Comparison of ENCODE assay signal across 9 cellular contexts in genomic region chr19:7670150-7670784, GRCh38. TPM values are rescaled to one million over a fixed set of nuclear protein-coding genes. Genes with fewer than 3 reads are reported as not detected.
A peak's percentile ranks its signal among the peaks of the same experiment; 100 is the strongest.
DNase-seq lines count a peak whose midpoint lies in the region; ATAC-seq and TF ChIP-seq lines count a peak whose summit lies in the region.
"Had no signal": no experiment of that assay in that cellular context is flagged by ENCODE, and none has a peak within 500 bp of the region (broad histone marks: within the 10 kb centered on the region; RNA-seq: fewer than 3 reads in every experiment).

No MANE protein-coding gene starts in this region.

- CTCF ChIA-PET in PC-3 (lab: Charles Lee): interaction anchor here (1.2 kb wide), 1 partner anchor 11 kb away, joined by 5 read pairs; the partner anchor contains the start of gene TRAPPC5

- 1% methylated on average over 18 of the region's 43 CpGs; no CpG with 5 or more reads in 1 of the 2 donors for WGBS in gastroesophageal sphincter (ENCODE audit: low coverage in 1 of 2), 2 donors

- H3K4me3 Mint-ChIP-seq in effector memory CD8-positive, alpha-beta T cell: peak overlapping the region in 1 of 2 donors; percentile 19

- H3K36me3 Mint-ChIP-seq in effector memory CD8-positive, alpha-beta T cell (ENCODE audit: insufficient read depth): peaks cover 7% of the 10 kb centered on the region

- ATAC-seq in PC-3 (no peak), GM21619 (IDR thresholded peaks at IDR 0.05; ENCODE audit: unreplicated experiment) (no peak), gastroesophageal sphincter (no peak)
- peak; percentile 72 for ATAC-seq in effector memory CD8-positive, alpha-beta T cell (replicated peaks)

- no peak overlapping the region for H3K4me3 ChIP-seq in PC-3 (ENCODE audit: low read length)
- no peak overlapping the region for H3K4me3 ChIP-seq in gastroesophageal sphincter

- POLR2A ChIA-PET in PC-3 (lab: Charles Lee; ENCODE audit: unreplicated experiment): no interaction called here

- H3K9me2 ChIP-seq in PC-3 (replicated peaks; ENCODE audit: low read length): no peaks in the 10 kb centered on the region

- H3K27me3 Mint-ChIP-seq in effector memory CD8-positive, alpha-beta T cell: peaks cover 64 to 81% of the 10 kb centered on the region in 2 donors

- H2AFZ ChIP-seq in PC-3 (ENCODE audit: low read length): 0 out of 2 replicates have a peak overlapping the region, but pooled peaks have one; percentile 30

- H3K27ac ChIP-seq in PC-3 (ENCODE audit: low read length) (no peak overlapping the region), gastroesophageal sphincter (no peak overlapping the region)

- no peak overlapping the region for H3K9ac ChIP-seq in PC-3 (ENCODE audit: low read length)

- no peak for TF ChIP-seq EP300 in gastroesophageal sphincter (IDR thresholded peaks at IDR 0.05)

- H3K79me2 ChIP-seq in PC-3 (ENCODE audit: low read length): no peaks in the 10 kb centered on the region

- no peaks in the 10 kb centered on the region for H3F3A ChIP-seq in PC-3 (ENCODE audit: low read length, unreplicated experiment)

- H4K20me1 ChIP-seq in PC-3 (ENCODE audit: low read length): no peaks in the 10 kb centered on the region

- H3K9me3 ChIP-seq in PC-3 (ENCODE audit: low read length) (no peaks in the 10 kb centered on the region), gastroesophageal sphincter (peaks cover 0 to 7% (median 0%) of the 10 kb centered on the region in 3 donors)

- no peak for TF ChIP-seq POLR2A in gastroesophageal sphincter (IDR thresholded peaks at IDR 0.05)

- H3K36me3 ChIP-seq in PC-3 (ENCODE audit: low read depth, low read length) (no peaks in the 10 kb centered on the region), gastroesophageal sphincter (no peaks in the 10 kb centered on the region)

- DNase-seq in NCI-H2196 (lab: John Stamatoyannopoulos, UW; ENCODE audit: unreplicated experiment): peak; percentile 39
- DNase-seq in NCI-H2196 treated with DMSO at 0.1 percent for 48 hours (lab: John Stamatoyannopoulos, UW; ENCODE audit: unreplicated experiment): no peak
- DNase-seq in PC-3: no peak
- no peak for DNase-seq in effector memory CD8-positive, alpha-beta T cell
- peak; percentile 24 for DNase-seq in putamen (ENCODE audit: low spot score)
- DNase-seq in NCI-H2171 (lab: John Stamatoyannopoulos, UW): no peak

- no peak overlapping the region for H3K27ac Mint-ChIP-seq in effector memory CD8-positive, alpha-beta T cell

- TF ChIP-seq CTCF in PC-3 (conservative IDR thresholded peaks at IDR 0.05; ENCODE audit: low read depth, low read length): no peak
- TF ChIP-seq CTCF in gastroesophageal sphincter (IDR thresholded peaks at IDR 0.05): no peak

- H3K4me2 ChIP-seq in PC-3 (ENCODE audit: low read length): no peak overlapping the region

- intact Hi-C loops in PC-3 (cut with micrococcal nuclease): no loop called here

- H3K9me3 Mint-ChIP-seq in effector memory CD8-positive, alpha-beta T cell: no peaks in the 10 kb centered on the region

- peaks cover 8% of the 10 kb centered on the region; the same call in 1 of the 2 replicates for H3K27me3 ChIP-seq in PC-3 (ENCODE audit: low read length)
- H3K27me3 ChIP-seq in gastroesophageal sphincter: peaks cover 86% of the 10 kb centered on the region

- H3K4me1 ChIP-seq in PC-3 (ENCODE audit: insufficient read depth, low read length): no peaks in the 10 kb centered on the region
- H3K4me1 ChIP-seq in gastroesophageal sphincter: no peaks in the 10 kb centered on the region

- BruUV-seq in PC-3 (replicated peaks; lab: Mats Ljungman, UMichigan): no TSS peak

- peaks cover 5 to 11% of the 10 kb centered on the region in 2 donors for H3K4me1 Mint-ChIP-seq in effector memory CD8-positive, alpha-beta T cell (ENCODE audit: low read depth in 2 of 2)

RNA-seq across cellular contexts. Expression of gene RETN, which starts 1.4 kb away (rescaled TPM):
- not detected in 2 replicates for total RNA-seq in PC-3 (2014; rRNA removed)
- not detected for total RNA-seq in gastroesophageal sphincter
- total RNA-seq: HT1080 had no signal

RNA-seq across cellular contexts. Expression of gene MCEMP1, which starts 6.6 kb away (rescaled TPM):
- total RNA-seq in PC-3 (2014; rRNA removed) (not detected in 2 replicates), gastroesophageal sphincter (1 to 10 TPM in 1 of 4 donors, under 1 TPM in 2, not detected in 1; 0.67 to 1.2 (median 0.96) TPM)
- total RNA-seq: HT1080 had no signal

RNA-seq across cellular contexts. Expression of gene TRAPPC5, which starts 10.4 kb away (rescaled TPM):
- 317 and 376 TPM in 2 replicates for total RNA-seq in PC-3 (2014; rRNA removed)
- 10 to 100 TPM; 56.0 to 69.0 (median 64.0) TPM for total RNA-seq in gastroesophageal sphincter

RNA-seq across cellular contexts. Expression of gene FCER2, which starts 31.7 kb away (rescaled TPM):
- total RNA-seq in PC-3 (2014; rRNA removed): not detected in 2 replicates
- 1 to 10 TPM in 1 of 4 donors, not detected in 3; 1.2 TPM for total RNA-seq in gastroesophageal sphincter
- total RNA-seq: HT1080 had no signal

RNA-seq across cellular contexts. Expression of gene STXBP2, which starts 33.4 kb away (rescaled TPM):
- 133 and 149 TPM in 2 replicates for total RNA-seq in PC-3 (2014; rRNA removed)
- total RNA-seq in gastroesophageal sphincter: 10 to 100 TPM in 3 of 4 donors, 1 to 10 TPM in 1; 4.4 to 16.9 (median 14.1) TPM

Comparison
In these comparisons a context has a peak if more than half of its experiments do, and no peak if none do; other contexts are left out.
1. DNase-seq: peak in NCI-H2196 (single experiment) and putamen (single experiment); none in NCI-H2196 treated with DMSO at 0.1 percent for 48 hours (single experiment), PC-3 (single experiment), effector memory CD8-positive, alpha-beta T cell (0 of 3) and NCI-H2171 (single experiment).